In the genomic region with DNA sequence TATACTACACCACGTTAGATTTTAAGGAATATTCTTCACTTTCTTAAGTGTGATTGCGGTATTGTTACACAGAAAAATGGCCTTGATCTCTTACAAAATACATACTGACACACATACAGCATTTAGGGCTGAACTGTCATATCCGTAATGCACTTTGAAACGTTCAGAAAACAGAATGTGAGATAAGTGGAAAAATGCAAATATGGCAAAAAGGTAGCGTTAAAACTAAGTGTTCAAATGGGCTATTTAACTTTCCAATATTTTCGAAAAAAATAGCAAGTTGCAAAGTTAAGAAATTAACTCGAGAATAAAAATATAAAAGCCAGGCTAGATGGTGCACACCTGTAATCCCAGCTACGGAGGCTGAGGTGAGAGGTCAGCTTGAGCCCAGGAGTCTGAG, we compare ENCODE assay signal across 2 cellular contexts.
TF ChIP-seq lines count a peak whose summit lies in the region.

No MANE protein-coding gene starts in this region.

TF ChIP-seq in SK-N-SH, 30 proteins besides CTCF, POLR2A, EP300 and RAD21 (continued from another document):
- TF ChIP-seq, protein P1, sequence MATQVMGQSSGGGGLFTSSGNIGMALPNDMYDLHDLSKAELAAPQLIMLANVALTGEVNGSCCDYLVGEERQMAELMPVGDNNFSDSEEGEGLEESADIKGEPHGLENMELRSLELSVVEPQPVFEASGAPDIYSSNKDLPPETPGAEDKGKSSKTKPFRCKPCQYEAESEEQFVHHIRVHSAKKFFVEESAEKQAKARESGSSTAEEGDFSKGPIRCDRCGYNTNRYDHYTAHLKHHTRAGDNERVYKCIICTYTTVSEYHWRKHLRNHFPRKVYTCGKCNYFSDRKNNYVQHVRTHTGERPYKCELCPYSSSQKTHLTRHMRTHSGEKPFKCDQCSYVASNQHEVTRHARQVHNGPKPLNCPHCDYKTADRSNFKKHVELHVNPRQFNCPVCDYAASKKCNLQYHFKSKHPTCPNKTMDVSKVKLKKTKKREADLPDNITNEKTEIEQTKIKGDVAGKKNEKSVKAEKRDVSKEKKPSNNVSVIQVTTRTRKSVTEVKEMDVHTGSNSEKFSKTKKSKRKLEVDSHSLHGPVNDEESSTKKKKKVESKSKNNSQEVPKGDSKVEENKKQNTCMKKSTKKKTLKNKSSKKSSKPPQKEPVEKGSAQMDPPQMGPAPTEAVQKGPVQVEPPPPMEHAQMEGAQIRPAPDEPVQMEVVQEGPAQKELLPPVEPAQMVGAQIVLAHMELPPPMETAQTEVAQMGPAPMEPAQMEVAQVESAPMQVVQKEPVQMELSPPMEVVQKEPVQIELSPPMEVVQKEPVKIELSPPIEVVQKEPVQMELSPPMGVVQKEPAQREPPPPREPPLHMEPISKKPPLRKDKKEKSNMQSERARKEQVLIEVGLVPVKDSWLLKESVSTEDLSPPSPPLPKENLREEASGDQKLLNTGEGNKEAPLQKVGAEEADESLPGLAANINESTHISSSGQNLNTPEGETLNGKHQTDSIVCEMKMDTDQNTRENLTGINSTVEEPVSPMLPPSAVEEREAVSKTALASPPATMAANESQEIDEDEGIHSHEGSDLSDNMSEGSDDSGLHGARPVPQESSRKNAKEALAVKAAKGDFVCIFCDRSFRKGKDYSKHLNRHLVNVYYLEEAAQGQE (IDR thresholded peaks at IDR 0.05; ENCODE audit: low read depth, low read length), result no peak
- no peak for TF ChIP-seq MXI1 (IDR thresholded peaks at IDR 0.05; ENCODE audit: low read depth, low read length)
- no peak for TF ChIP-seq RCOR1 (IDR thresholded peaks at IDR 0.05; ENCODE audit: low read length)
- TF ChIP-seq POLR2AphosphoS5 (IDR thresholded peaks at IDR 0.05; ENCODE audit: low read depth, low read length), result no peak

TF ChIP-seq in SK-N-SH treated with all-trans-retinoic acid at 6 μM for 48 hours, 23 proteins besides CTCF, POLR2A, EP300 and RAD21 (continued from another document):
- TF ChIP-seq RARB (CRISPR knock-in tag; IDR thresholded peaks at IDR 0.05) (no peak), GLIS3 (CRISPR knock-in tag; IDR thresholded peaks at IDR 0.05) (no peak), ZC3H10 (CRISPR knock-in tag; IDR thresholded peaks at IDR 0.05) (no peak), ZNF565 (CRISPR knock-in tag; conservative IDR thresholded peaks at IDR 0.05; ENCODE audit: low read depth) (no peak), ESRRG (CRISPR knock-in tag; IDR thresholded peaks at IDR 0.05) (no peak), ZNF8 (CRISPR knock-in tag; IDR thresholded peaks at IDR 0.05) (no peak), ARNTL (CRISPR knock-in tag; IDR thresholded peaks at IDR 0.05; ENCODE audit: borderline replicate concordance, low read depth) (no peak), ISL1 (CRISPR knock-in tag; IDR thresholded peaks at IDR 0.05) (no peak), ZFP3 (CRISPR knock-in tag; IDR thresholded peaks at IDR 0.05) (no peak), ZFP30 (CRISPR knock-in tag; IDR thresholded peaks at IDR 0.05) (no peak)
- TF ChIP-seq, protein P2, sequence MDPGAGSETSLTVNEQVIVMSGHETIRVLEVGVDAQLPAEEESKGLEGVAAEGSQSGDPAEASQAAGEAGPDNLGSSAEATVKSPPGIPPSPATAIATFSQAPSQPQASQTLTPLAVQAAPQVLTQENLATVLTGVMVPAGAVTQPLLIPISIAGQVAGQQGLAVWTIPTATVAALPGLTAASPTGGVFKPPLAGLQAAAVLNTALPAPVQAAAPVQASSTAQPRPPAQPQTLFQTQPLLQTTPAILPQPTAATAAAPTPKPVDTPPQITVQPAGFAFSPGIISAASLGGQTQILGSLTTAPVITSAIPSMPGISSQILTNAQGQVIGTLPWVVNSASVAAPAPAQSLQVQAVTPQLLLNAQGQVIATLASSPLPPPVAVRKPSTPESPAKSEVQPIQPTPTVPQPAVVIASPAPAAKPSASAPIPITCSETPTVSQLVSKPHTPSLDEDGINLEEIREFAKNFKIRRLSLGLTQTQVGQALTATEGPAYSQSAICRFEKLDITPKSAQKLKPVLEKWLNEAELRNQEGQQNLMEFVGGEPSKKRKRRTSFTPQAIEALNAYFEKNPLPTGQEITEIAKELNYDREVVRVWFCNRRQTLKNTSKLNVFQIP (CRISPR knock-in tag; IDR thresholded peaks at IDR 0.05; ENCODE audit: borderline replicate concordance, low read depth), result no peak
- TF ChIP-seq, protein P3, sequence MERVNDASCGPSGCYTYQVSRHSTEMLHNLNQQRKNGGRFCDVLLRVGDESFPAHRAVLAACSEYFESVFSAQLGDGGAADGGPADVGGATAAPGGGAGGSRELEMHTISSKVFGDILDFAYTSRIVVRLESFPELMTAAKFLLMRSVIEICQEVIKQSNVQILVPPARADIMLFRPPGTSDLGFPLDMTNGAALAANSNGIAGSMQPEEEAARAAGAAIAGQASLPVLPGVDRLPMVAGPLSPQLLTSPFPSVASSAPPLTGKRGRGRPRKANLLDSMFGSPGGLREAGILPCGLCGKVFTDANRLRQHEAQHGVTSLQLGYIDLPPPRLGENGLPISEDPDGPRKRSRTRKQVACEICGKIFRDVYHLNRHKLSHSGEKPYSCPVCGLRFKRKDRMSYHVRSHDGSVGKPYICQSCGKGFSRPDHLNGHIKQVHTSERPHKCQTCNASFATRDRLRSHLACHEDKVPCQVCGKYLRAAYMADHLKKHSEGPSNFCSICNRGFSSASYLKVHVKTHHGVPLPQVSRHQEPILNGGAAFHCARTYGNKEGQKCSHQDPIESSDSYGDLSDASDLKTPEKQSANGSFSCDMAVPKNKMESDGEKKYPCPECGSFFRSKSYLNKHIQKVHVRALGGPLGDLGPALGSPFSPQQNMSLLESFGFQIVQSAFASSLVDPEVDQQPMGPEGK (CRISPR knock-in tag; IDR thresholded peaks at IDR 0.05; ENCODE audit: borderline replicate concordance), result no peak
TF ChIP-seq in SK-N-SH treated with all-trans-retinoic acid at 6 μM for 48 hours: peak in this region for 0.
